ENCODE assay signal across 1 cellular context in genomic region chr12:53378705-53379388, GRCh38.
TF ChIP-seq lines count a peak whose summit lies in the region.

No MANE protein-coding gene starts in this region.

TF ChIP-seq in K562, 482 proteins besides CTCF, POLR2A, EP300 and RAD21 (continued from another document):
- TF ChIP-seq TSHZ1 (CRISPR knock-in tag; IDR thresholded peaks at IDR 0.05), result no peak
- TF ChIP-seq POLR2G (IDR thresholded peaks at IDR 0.05; ENCODE audit: low read depth, low read length), result peak; percentile 76
- peak; percentile 90 for TF ChIP-seq SMAD1 (IDR thresholded peaks at IDR 0.05; ENCODE audit: low read depth, low read length, partially characterized antibody)
- no peak; the same call in 1 of the 2 replicates for TF ChIP-seq RB1 (IDR thresholded peaks at IDR 0.05; ENCODE audit: low read depth)
- peak; percentile 34; the same call in 1 of the 2 replicates for TF ChIP-seq JUND (IDR thresholded peaks at IDR 0.05; ENCODE audit: borderline replicate concordance, low read depth, low read length)
- no peak for TF ChIP-seq JUND (tag; IDR thresholded peaks at IDR 0.05; ENCODE audit: borderline replicate concordance, low read depth, low read length)
- TF ChIP-seq HINFP (tag; conservative IDR thresholded peaks at IDR 0.05; ENCODE audit: low read depth), result 0 out of 2 replicates have a peak, but pooled peaks have one; percentile 33
- TF ChIP-seq MAX (CRISPR knock-in tag; IDR thresholded peaks at IDR 0.05), result peak; percentile 76
- no peak for TF ChIP-seq TAF9B (IDR thresholded peaks at IDR 0.05; ENCODE audit: partially characterized antibody)
- TF ChIP-seq MAZ (CRISPR knock-in tag; conservative IDR thresholded peaks at IDR 0.05 in 1 of 2, IDR thresholded peaks at IDR 0.05 in 1 of 2), result peak in 1 of 2 experiments; percentile 66; a peak in 1 of 4 replicates
- peak; percentile 82; the same call in 1 of the 2 replicates for TF ChIP-seq OTX1 (CRISPR knock-in tag; IDR thresholded peaks at IDR 0.05)
- TF ChIP-seq ID3 (CRISPR knock-in tag; IDR thresholded peaks at IDR 0.05), result no peak
- 0 out of 2 replicates have a peak, but pooled peaks have one; percentile 53 for TF ChIP-seq ID3 (tag; IDR thresholded peaks at IDR 0.05)
- peak; percentile 87 for TF ChIP-seq RBFOX2 (IDR thresholded peaks at IDR 0.05; ENCODE audit: low read depth, low read length)
- TF ChIP-seq HDAC8 (tag; IDR thresholded peaks at IDR 0.05), result 0 out of 2 replicates have a peak, but pooled peaks have one; percentile 29
